In genomic region chr3:74041068-74041675, GRCh38 we compare ENCODE assay signal across 16 cellular contexts.
DNase-seq lines count a peak whose midpoint lies in the region; ATAC-seq and TF ChIP-seq lines count a peak whose summit lies in the region.
"Had no signal": no experiment of that assay in that cellular context is flagged by ENCODE, and none has a peak within 500 bp of the region (broad histone marks: within the 10 kb centered on the region; RNA-seq: fewer than 3 reads in every experiment).

No MANE protein-coding gene starts in this region.

- no peaks in the 10 kb centered on the region for H3K36me3 ChIP-seq in OCI-LY7 (ENCODE audit: insufficient read depth, low read length)

- H3K4me3 ChIP-seq in OCI-LY7 (ENCODE audit: low read depth, low read length, poor library complexity, severe bottlenecking), result no peak overlapping the region
- H3K4me3 ChIP-seq: GM23248, PC-9 had no signal

- no peaks in the 10 kb centered on the region for H3K9me3 ChIP-seq in OCI-LY7 (ENCODE audit: low read length)
- H3K9me3 ChIP-seq: Caco-2 had no signal

- POLR2A ChIA-PET in OCI-LY7 (lab: Charles Lee), result interaction anchor here (0.6 kb wide), 1 partner anchor 9 kb away, joined by 3 read pairs; no protein-coding TSS in a partner anchor

- H2AFZ ChIP-seq in OCI-LY7 (ENCODE audit: low read length), result no peak overlapping the region
- H2AFZ ChIP-seq: GM23248, PC-9 had no signal

- H3K27ac ChIP-seq in OCI-LY7 (ENCODE audit: low read depth, low read length, poor library complexity, severe bottlenecking), result no peak overlapping the region
- H3K27ac ChIP-seq: GM23248, HL-60, PC-9 had no signal

- DNase-seq in NCI-H748 (lab: John Stamatoyannopoulos, UW; ENCODE audit: unreplicated experiment) (peak; percentile 58), NCI-H748 treated with DMSO at 0.1 percent for 48 hours (lab: John Stamatoyannopoulos, UW) (no peak), OCI-LY7 (ENCODE audit: low spot score) (peak; percentile 11), retina (peak; percentile 60), NK-92 (lab: John Stamatoyannopoulos, UW; ENCODE audit: unreplicated experiment) (no peak), cortex of kidney (lab: John Stamatoyannopoulos, UW) (no peak)
- DNase-seq in stimulated activated CD4-positive, alpha-beta T cell treated with anti-CD3 and anti-CD28 coated beads, Interleukin-4, amount 100 ng/mL, for 24 hours, result no peak
- DNase-seq: Caco-2, DMS79, GM23248, HCEC 1CT, NCI-H1694 treated with DMSO at 0.1 percent for 48 hours, NCI-H2171 treated with DMSO at 0.1 percent for 48 hours, PC-9 had no signal

- H3K4me2 ChIP-seq in OCI-LY7 (ENCODE audit: low read length), result no peak overlapping the region
- H3K4me2 ChIP-seq: PC-9 had no signal

- CTCF ChIA-PET in OCI-LY7 (lab: Charles Lee; ENCODE audit: unreplicated experiment), result interaction anchor here (0.6 kb wide), 1 partner anchor 783 kb away, joined by 3 read pairs; no protein-coding TSS in a partner anchor

- no TSS peak for BruUV-seq in OCI-LY7 (replicated peaks; lab: Mats Ljungman, UMichigan)

- no peaks in the 10 kb centered on the region for H3K9me2 ChIP-seq in OCI-LY7 (ENCODE audit: insufficient read depth, low read length)

- intact Hi-C loops in OCI-LY7 (cut with micrococcal nuclease; ENCODE audit: unreplicated experiment), result no loop called here

- no peaks in the 10 kb centered on the region for H4K20me1 ChIP-seq in OCI-LY7 (ENCODE audit: insufficient read depth, low read length)

- no peaks in the 10 kb centered on the region for H3K4me1 ChIP-seq in OCI-LY7 (ENCODE audit: insufficient read depth, low read length, poor library complexity, severe bottlenecking)
- H3K4me1 ChIP-seq: Caco-2 had no signal

- TF ChIP-seq CTCF in OCI-LY7 (conservative IDR thresholded peaks at IDR 0.05; ENCODE audit: low read length), result no peak

- ATAC-seq in GM18867 (IDR thresholded peaks at IDR 0.05; ENCODE audit: unreplicated experiment), result peak; percentile 61

- H3K79me2 ChIP-seq in OCI-LY7 (ENCODE audit: insufficient read depth, low read depth, low read length), result no peaks in the 10 kb centered on the region

Comparison
In these comparisons a context has a peak if more than half of its experiments do, and no peak if none do; other contexts are left out.
1. DNase-seq: peak in NCI-H748 (single experiment), OCI-LY7 (single experiment) and retina (single experiment); none in NCI-H748 treated with DMSO at 0.1 percent for 48 hours (single experiment), NK-92 (single experiment), stimulated activated CD4-positive, alpha-beta T cell treated with anti-CD3 and anti-CD28 coated beads, Interleukin-4, amount 100 ng/mL, for 24 hours (single experiment) and cortex of kidney (single experiment).